ENCODE assay signal across 10 cellular contexts in genomic region chr17:29150191-29150590, GRCh38. TPM values are rescaled to one million over a fixed set of nuclear protein-coding genes. Genes with fewer than 3 reads are reported as not detected.
A peak's percentile ranks its signal among the peaks of the same experiment; 100 is the strongest.
DNase-seq lines count a peak whose midpoint lies in the region; ATAC-seq lines count a peak whose summit lies in the region.
"Had no signal": no experiment of that assay in that cellular context is flagged by ENCODE, and none has a peak within 500 bp of the region (broad histone marks: within the 10 kb centered on the region; RNA-seq: fewer than 3 reads in every experiment).

No MANE protein-coding gene starts in this region.

- H3K27ac ChIP-seq in layer of hippocampus (ENCODE audit: low read depth, low read length) (peak overlapping the region; percentile 86), subcutaneous abdominal adipose tissue (ENCODE audit: low read depth, low read length) (peak overlapping the region; percentile 74)

- no peaks in the 10 kb centered on the region for H3K27me3 ChIP-seq in layer of hippocampus (ENCODE audit: control insufficient read depth, insufficient read depth, low read length)
- no peaks in the 10 kb centered on the region for H3K27me3 ChIP-seq in subcutaneous abdominal adipose tissue (ENCODE audit: control insufficient read depth in 5 of 5, insufficient read depth in 4 of 5, low read length in 5 of 5)

- H3K9me3 Mint-ChIP-seq in activated naive CD8-positive, alpha-beta T cell treated with anti-CD3 and anti-CD28 coated beads for 36 hours: no peaks in the 10 kb centered on the region

- H3K36me3 Mint-ChIP-seq in activated naive CD8-positive, alpha-beta T cell treated with anti-CD3 and anti-CD28 coated beads for 36 hours: no peaks in the 10 kb centered on the region

- no peak overlapping the region for H3K4me3 Mint-ChIP-seq in activated naive CD8-positive, alpha-beta T cell treated with anti-CD3 and anti-CD28 coated beads for 36 hours

- H3K4me3 ChIP-seq in subcutaneous abdominal adipose tissue (ENCODE audit: low read depth in 1 of 5, low read length in 5 of 5): no peak overlapping the region

- no peaks in the 10 kb centered on the region for H3K9me3 ChIP-seq in subcutaneous abdominal adipose tissue (ENCODE audit: control insufficient read depth in 5 of 5, low read length in 5 of 5)

- no peaks in the 10 kb centered on the region for H3K27me3 Mint-ChIP-seq in activated naive CD8-positive, alpha-beta T cell treated with anti-CD3 and anti-CD28 coated beads for 36 hours

- peaks cover 10 to 46% (median 39%) of the 10 kb centered on the region in 5 donors for H3K4me1 ChIP-seq in subcutaneous abdominal adipose tissue (ENCODE audit: control insufficient read depth in 5 of 5, insufficient read depth in 5 of 5, low read length in 5 of 5)

- no peaks in the 10 kb centered on the region for H3K36me3 ChIP-seq in subcutaneous abdominal adipose tissue (ENCODE audit: control insufficient read depth in 5 of 5, insufficient read depth in 5 of 5, low read length in 5 of 5)

- H3K9ac ChIP-seq in subcutaneous abdominal adipose tissue (ENCODE audit: low read length in 5 of 5): peak overlapping the region in 2 of 5 donors; percentile 81 to 85

- no peak for ATAC-seq in GM18511 (IDR thresholded peaks at IDR 0.05; ENCODE audit: unreplicated experiment)

- H3K27ac Mint-ChIP-seq in activated naive CD8-positive, alpha-beta T cell treated with anti-CD3 and anti-CD28 coated beads for 36 hours: peak overlapping the region; percentile 77

- peaks cover 49% of the 10 kb centered on the region for H3K4me1 Mint-ChIP-seq in activated naive CD8-positive, alpha-beta T cell treated with anti-CD3 and anti-CD28 coated beads for 36 hours

- DNase-seq in NOMO-1 treated with DMSO at 0.1 percent for 48 hours (lab: John Stamatoyannopoulos, UW; ENCODE audit: unreplicated experiment) (peak; percentile 50), NOMO-1 treated with dmso at 0.1 percent for 144 hours (lab: John Stamatoyannopoulos, UW; ENCODE audit: unreplicated experiment) (no peak), GM19240 (ENCODE audit: insufficient read length, low spot score) (no peak)
- DNase-seq in activated naive CD8-positive, alpha-beta T cell treated with anti-CD3 and anti-CD28 coated beads for 36 hours: no peak
- no peak for DNase-seq in activated CD4-positive, alpha-beta T cell treated with anti-CD3 and anti-CD28 coated beads, Interleukin-2, amount 50 U/mL, for 1 hour
- DNase-seq: NCI-H2081, SIG-M5 had no signal

RNA-seq across cellular contexts. Expression of gene MYO18A, which starts 30.0 kb away (rescaled TPM):
- 10 to 100 TPM; 23.6 to 24.2 TPM for total RNA-seq in activated naive CD8-positive, alpha-beta T cell treated with anti-CD3 and anti-CD28 coated beads for 36 hours
